ENCODE assay signal across 22 cellular contexts in genomic region chr11:94595061-94595460, GRCh38. TPM values are rescaled to one million over a fixed set of nuclear protein-coding genes. Genes with fewer than 3 reads are reported as not detected.
DNase-seq lines count a peak whose midpoint lies in the region; ATAC-seq and TF ChIP-seq lines count a peak whose summit lies in the region.
"Had no signal": no experiment of that assay in that cellular context is flagged by ENCODE, and none has a peak within 500 bp of the region (broad histone marks: within the 10 kb centered on the region; RNA-seq: fewer than 3 reads in every experiment).

No MANE protein-coding gene starts in this region.

- TF ChIP-seq POLR2A in transverse colon (IDR thresholded peaks at IDR 0.05) = no peak

- ATAC-seq in GM18511 (IDR thresholded peaks at IDR 0.05; ENCODE audit: unreplicated experiment) = peak; percentile 78
- peak; percentile 58 for ATAC-seq in GM21423 (IDR thresholded peaks at IDR 0.05; ENCODE audit: unreplicated experiment)
- ATAC-seq in HG03095 (IDR thresholded peaks at IDR 0.05; ENCODE audit: unreplicated experiment) = peak; percentile 39
- ATAC-seq in HG02571 (IDR thresholded peaks at IDR 0.05; ENCODE audit: unreplicated experiment) = no peak
- ATAC-seq: activated CD8-positive, alpha-beta T cell treated with anti-CD3 and anti-CD28 coated beads for 36 hours; activated naive CD8-positive, alpha-beta T cell treated with anti-CD3 and anti-CD28 coated beads, Interleukin-2, amount 50 U/mL, for 24 hours; lower lobe of right lung had no signal

- intact Hi-C loops in transverse colon (cut with DNase I; ENCODE audit: low total_unique reads) = no loop called here

- TF ChIP-seq CTCF in transverse colon (IDR thresholded peaks at IDR 0.05) = no peak

- H3K27ac ChIP-seq in transverse colon = no peak overlapping the region
- H3K27ac ChIP-seq: breast epithelium, esophagus squamous epithelium, lower lobe of right lung, parathyroid adenoma, VCaP had no signal

- TF ChIP-seq EP300 in transverse colon (IDR thresholded peaks at IDR 0.05; ENCODE audit: low read depth) = no peak

- WGBS in transverse colon (ENCODE audit: low coverage in 1 of 2), 2 donors = 84 to 90% methylated on average over 6 of the region's 6 CpGs

- in situ Hi-C loops in transverse colon (cut with MboI; ENCODE audit: low pct_ligation_motif_present in 1 of 4, low pct_unique_long_range_greater_than_20kb in 1 of 4, low sequenced_read_pairs in 3 of 4) (loop anchor here in 1 of 4 donors (10.0 kb wide), 1 partner anchor 70 kb away; no protein-coding TSS in a partner anchor), ACHN (cut with HindIII; ENCODE audit: low pct_ligation_motif_present, low pct_unique_long_range_greater_than_20kb, low sequenced_read_pairs) (no loop called here)

- no peaks in the 10 kb centered on the region for H3K4me1 ChIP-seq in transverse colon
- H3K4me1 ChIP-seq: breast epithelium, esophagus squamous epithelium, lower lobe of right lung, parathyroid adenoma had no signal

- H3K9me3 ChIP-seq in transverse colon = no peaks in the 10 kb centered on the region
- H3K9me3 ChIP-seq: breast epithelium, esophagus squamous epithelium, lower lobe of right lung had no signal

- H3K36me3 ChIP-seq in transverse colon = peaks cover 0 to 8% (median 0%) of the 10 kb centered on the region in 4 donors
- H3K36me3 ChIP-seq: breast epithelium had no signal

- DNase-seq in NCI-H524 treated with DMSO at 0.1 percent for 48 hours (lab: John Stamatoyannopoulos, UW) = peak; percentile 56
- DNase-seq in EL = no peak
- DNase-seq in transverse colon = no peak
- no peak for DNase-seq in ACHN
- DNase-seq: activated CD8-positive, alpha-beta T cell treated with anti-CD3 and anti-CD28 coated beads for 36 hours; activated naive CD8-positive, alpha-beta T cell treated with anti-CD3 and anti-CD28 coated beads, Interleukin-2, amount 50 U/mL, for 24 hours; Calu3; esophagus squamous epithelium; glutamatergic neuron; lower lobe of right lung; NCI-H1436; NCI-H226; NK-92 treated with Interleukin-12 subunit alpha and Interleukin-12 subunit beta, amount 100 ng/mL, for 24 hours; RPMI8226; stimulated activated CD4-positive, alpha-beta T cell treated with anti-CD3 and anti-CD28 coated beads, Interleukin-2, amount 100 ng/mL, for 48 hours had no signal

- H3K27me3 ChIP-seq in transverse colon = no peaks in the 10 kb centered on the region
- H3K27me3 ChIP-seq: breast epithelium, esophagus squamous epithelium had no signal

- H3K4me3 ChIP-seq in transverse colon = no peak overlapping the region
- H3K4me3 ChIP-seq: breast epithelium, esophagus squamous epithelium, lower lobe of right lung had no signal

RNA-seq across cellular contexts. Expression of gene PIWIL4, which starts 27.9 kb away (rescaled TPM):
- total RNA-seq in transverse colon = 10 to 100 TPM in 1 of 4 donors, 1 to 10 TPM in 3; 6.7 to 17.9 (median 8.9) TPM

RNA-seq across cellular contexts. Expression of gene FUT4, which starts 51.3 kb away (rescaled TPM):
- total RNA-seq in transverse colon = 10 to 100 TPM; 14.9 to 39.0 (median 22.4) TPM
